Comparison of ENCODE assay signal across 19 cellular contexts in genomic region chr1:150012611-150013010, GRCh38. TPM values are rescaled to one million over a fixed set of nuclear protein-coding genes. Genes with fewer than 3 reads are reported as not detected.
A peak's percentile ranks its signal among the peaks of the same experiment; 100 is the strongest.
DNase-seq lines count a peak whose midpoint lies in the region; ATAC-seq, FAIRE-seq and TF ChIP-seq lines count a peak whose summit lies in the region.
"Had no signal": no experiment of that assay in that cellular context is flagged by ENCODE, and none has a peak within 500 bp of the region (broad histone marks: within the 10 kb centered on the region; RNA-seq: fewer than 3 reads in every experiment).

No MANE protein-coding gene starts in this region.

- TF ChIP-seq CTCF in HepG2 (CRISPR knock-in tag; IDR thresholded peaks at IDR 0.05) = no peak

- no peak overlapping the region for H3K4me2 ChIP-seq in HepG2 (ENCODE audit: low read depth, low read length)

- H3K79me2 ChIP-seq in HepG2 (ENCODE audit: insufficient read depth, low read length) = peaks cover 23% of the 10 kb centered on the region

- H4K20me1 ChIP-seq in HepG2 (ENCODE audit: insufficient read depth, low read length) = peaks cover 5% of the 10 kb centered on the region; the same call in 1 of the 2 replicates

- H3K9me3 ChIP-seq in HepG2 (ENCODE audit: low read length) = no peaks in the 10 kb centered on the region
- H3K9me3 ChIP-seq: pancreas, upper lobe of left lung had no signal

- FAIRE-seq in HepG2 (lab: Jason Lieb, UNC) = no peak
- FAIRE-seq: pancreas had no signal

- no peaks in the 10 kb centered on the region for H3K9me3 Mint-ChIP-seq in activated T-helper 17 cell treated with anti-CD3 and anti-CD28 coated beads, Interleukin-2, amount 50 U/mL, for 72 hours
- H3K9me3 Mint-ChIP-seq: activated naive CD4-positive, alpha-beta T cell treated with anti-CD3 and anti-CD28 coated beads, Interleukin-2, amount 50 U/mL, for 24 hours; CD4-positive, CD25-positive, alpha-beta regulatory T cell; H9 had no signal

- peaks cover 40% of the 10 kb centered on the region for H3K4me1 ChIP-seq in HepG2 (ENCODE audit: insufficient read depth, low read length)

- no TSS peak for BruUV-seq in HepG2 (replicated peaks; lab: Mats Ljungman, UMichigan)

- no peak overlapping the region for H3K4me3 Mint-ChIP-seq in activated T-helper 17 cell treated with anti-CD3 and anti-CD28 coated beads, Interleukin-2, amount 50 U/mL, for 72 hours
- H3K4me3 Mint-ChIP-seq: activated naive CD4-positive, alpha-beta T cell treated with anti-CD3 and anti-CD28 coated beads, Interleukin-2, amount 50 U/mL, for 24 hours; H9 had no signal

- in situ Hi-C loops in HepG2 (cut with HindIII; ENCODE audit: extremely low pct_ligation_motif_present, low pct_unique_long_range_greater_than_20kb) = no loop called here

- H2AFZ ChIP-seq in HepG2 (ENCODE audit: low read length) = no peak overlapping the region

- no peak overlapping the region for H3K9ac ChIP-seq in HepG2 (ENCODE audit: insufficient read depth, low read depth, low read length)

- no peak overlapping the region for H3K27ac Mint-ChIP-seq in activated T-helper 17 cell treated with anti-CD3 and anti-CD28 coated beads, Interleukin-2, amount 50 U/mL, for 72 hours
- H3K27ac Mint-ChIP-seq: H9 had no signal

- no peak for TF ChIP-seq RAD21 in HepG2 (CRISPR knock-in tag; IDR thresholded peaks at IDR 0.05)

- intact Hi-C loops in HepG2 (cut with micrococcal nuclease; ENCODE audit: unreplicated experiment) = no loop called here

- no peaks in the 10 kb centered on the region; a peak in 1 of 5 replicates for H3K27me3 ChIP-seq in HepG2 (ENCODE audit: control insufficient read depth in 1 of 2, insufficient read depth in 2 of 2, low read length in 2 of 2)
- H3K27me3 ChIP-seq: pancreas, upper lobe of left lung had no signal

- no peaks in the 10 kb centered on the region for H3K27me3 Mint-ChIP-seq in activated T-helper 17 cell treated with anti-CD3 and anti-CD28 coated beads, Interleukin-2, amount 50 U/mL, for 72 hours
- H3K27me3 Mint-ChIP-seq: activated naive CD4-positive, alpha-beta T cell treated with anti-CD3 and anti-CD28 coated beads, Interleukin-2, amount 50 U/mL, for 24 hours; CD4-positive, CD25-positive, alpha-beta regulatory T cell had no signal

- peak in 12 of 14 donors; percentile 15 to 92 (median 78) for DNase-seq in C1 segment of cervical spinal cord (lab: John Stamatoyannopoulos, UW)
- peak in 58 of 61 donors; percentile 29 to 94 (median 78) for DNase-seq in caudate nucleus (lab: John Stamatoyannopoulos, UW)
- no peak for DNase-seq in HepG2 (ENCODE audit: low spot score)
- peak; percentile 62 for DNase-seq in renal cortical epithelial cell (ENCODE audit: low read depth)
- DNase-seq in NOMO-1 (lab: John Stamatoyannopoulos, UW; ENCODE audit: unreplicated experiment in 2 of 2) = no peak
- DNase-seq in kidney glomerular epithelial cell (lab: John Stamatoyannopoulos, UW) = no peak
- no peak for DNase-seq in NCI-H1436 treated with DMSO at 0.1 percent for 48 hours (lab: John Stamatoyannopoulos, UW)
- DNase-seq: activated CD4-positive, alpha-beta T cell treated with anti-CD3 and anti-CD28 coated beads, Interleukin-2, amount 50 U/mL, for 4 hours; activated T-cell treated with anti-CD3 and anti-CD28 coated beads, Interleukin-2, amount 50 U/mL, for 1 hour; CD4-positive, CD25-positive, alpha-beta regulatory T cell; effector CD4-positive, alpha-beta T cell; H9; left colon; NCI-H1417 treated with DMSO at 0.1 percent for 48 hours; NCI-H345; pancreas; upper lobe of left lung had no signal

- CTCF ChIA-PET in HepG2 (lab: Yijun Ruan, JAX; ENCODE audit: low intra/inter-chr PET ratio, low total read pairs) = no interaction called here

- H3K4me3 ChIP-seq in HepG2 (replicated peaks in 1 of 3; ENCODE audit: insufficient read depth in 1 of 3, low read depth in 2 of 3, low read length in 3 of 3) = no peak overlapping the region
- H3K4me3 ChIP-seq: pancreas, upper lobe of left lung had no signal

- no peak for ATAC-seq in HepG2
- ATAC-seq in activated T-helper 17 cell treated with anti-CD3 and anti-CD28 coated beads, Interleukin-2, amount 50 U/mL, for 72 hours (replicated peaks) = no peak
- ATAC-seq: left colon, pancreas had no signal

- H3K4me1 Mint-ChIP-seq in activated T-helper 17 cell treated with anti-CD3 and anti-CD28 coated beads, Interleukin-2, amount 50 U/mL, for 72 hours = peaks cover 16% of the 10 kb centered on the region

- no peaks in the 10 kb centered on the region for H3K36me3 ChIP-seq in HepG2 (replicated peaks in 1 of 2; ENCODE audit: control insufficient read depth in 1 of 2, insufficient read depth in 2 of 2, low read length in 2 of 2)
- H3K36me3 ChIP-seq: pancreas, upper lobe of left lung had no signal

- 50% methylated on average over 1 of the region's 1 CpG for WGBS in HepG2 (ENCODE audit: low lambda C conversion rate)

- TF ChIP-seq EP300 in HepG2 (IDR thresholded peaks at IDR 0.05; ENCODE audit: low read depth in 2 of 2, low read length in 2 of 2) (no peak), HepG2 (CRISPR knock-in tag; IDR thresholded peaks at IDR 0.05; ENCODE audit: borderline replicate concordance) (no peak)

- peaks cover 27% of the 10 kb centered on the region for H3K36me3 Mint-ChIP-seq in activated T-helper 17 cell treated with anti-CD3 and anti-CD28 coated beads, Interleukin-2, amount 50 U/mL, for 72 hours (ENCODE audit: low read depth)
- H3K36me3 Mint-ChIP-seq: CD4-positive, CD25-positive, alpha-beta regulatory T cell had no signal

- TF ChIP-seq POLR2A in HepG2 (IDR thresholded peaks at IDR 0.05; ENCODE audit: insufficient read depth in 1 of 2, low read depth in 2 of 2, low read length in 2 of 2) = no peak

- H3K27ac ChIP-seq in caudate nucleus (ENCODE audit: low read depth, low read length) (peak overlapping the region; percentile 99), HepG2 (ENCODE audit: extremely low read length, insufficient read depth, low read length) (no peak overlapping the region)
- H3K27ac ChIP-seq: pancreas had no signal

- POLR2A ChIA-PET in HepG2 (lab: Yijun Ruan, JAX) = interaction anchor here (2.1 kb wide), 1 partner anchor 9 kb away, joined by 7 read pairs; no protein-coding TSS in a partner anchor

TF ChIP-seq in HepG2, 621 proteins besides CTCF, POLR2A, EP300 and RAD21 (continues in another document):
- no peak for TF ChIP-seq ZNF7 (CRISPR knock-in tag; IDR thresholded peaks at IDR 0.05)

RNA-seq across cellular contexts. Expression of gene OTUD7B, which starts 2.1 kb away (rescaled TPM):
- total RNA-seq in HepG2 (2016; rRNA removed; fragmentation: Illumina TruSeq; extraction: Trizol) (11.2 and 13.2 TPM in 2 replicates), renal cortical epithelial cell (11.3 and 29.5 TPM in 2 replicates)
- total RNA-seq in HepG2 (2016; cell fraction: cytosol; rRNA removed; fragmentation: Illumina TruSeq; extraction: Trizol; ENCODE audit: low read depth) = 0.71 and 1.0 TPM in 2 replicates
- 11.4 and 11.7 TPM in 2 replicates for total RNA-seq in HepG2 (2016; cell fraction: insoluble cytoplasmic fraction; rRNA removed; fragmentation: Illumina TruSeq; extraction: Trizol)
- total RNA-seq in HepG2 (2016; cell fraction: membrane; rRNA removed; fragmentation: Illumina TruSeq; extraction: Trizol) = 3.2 and 4.0 TPM in 2 replicates
- total RNA-seq in HepG2 (2016; cell fraction: nucleus; rRNA removed; fragmentation: Illumina TruSeq; extraction: Trizol) = 6.9 and 9.0 TPM in 2 replicates
- 5.1 and 6.9 TPM in 2 replicates for polyA plus RNA-seq in HepG2 (2011; rRNA removed)
- 3.7 and 5.3 TPM in 2 replicates for polyA plus RNA-seq in HepG2 (2011; cell fraction: cytosol; rRNA removed)
- 5.4 and 7.1 TPM in 2 replicates for polyA plus RNA-seq in HepG2 (2011; cell fraction: nucleus; rRNA removed)
- 6.4 and 7.6 TPM in 2 replicates for polyA plus RNA-seq in HepG2 (2012)
- polyA plus RNA-seq in HepG2 (2016; cell fraction: cytosol; fragmentation: Illumina TruSeq; extraction: Trizol; ENCODE audit: low read depth) = 0.26 and 0.34 TPM in 2 replicates
- polyA plus RNA-seq in HepG2 (2016; cell fraction: insoluble cytoplasmic fraction; fragmentation: Illumina TruSeq; extraction: Trizol; ENCODE audit: low read depth) = 5.6 and 6.2 TPM in 2 replicates
- 0.89 and 0.92 TPM in 2 replicates for polyA plus RNA-seq in HepG2 (2016; cell fraction: membrane; fragmentation: Illumina TruSeq; extraction: Trizol; ENCODE audit: low read depth)
- 7.0 TPM in 2 replicates for polyA plus RNA-seq in HepG2 (2016; cell fraction: nucleus; fragmentation: Illumina TruSeq; extraction: Trizol; ENCODE audit: insufficient read depth, low read depth)
- polyA minus RNA-seq in HepG2 (2011; rRNA and poly(A)+ RNA removed; ENCODE audit: low replicate concordance) = 15.0 and 39.2 TPM in 2 replicates
- 5.4 and 8.4 TPM in 2 replicates for polyA minus RNA-seq in HepG2 (2011; cell fraction: cytosol; rRNA and poly(A)+ RNA removed)
- 9.9 and 17.0 TPM in 2 replicates for polyA minus RNA-seq in HepG2 (2011; cell fraction: nucleus; rRNA and poly(A)+ RNA removed)
- 10 to 100 TPM; 21.4 to 48.7 TPM for total RNA-seq in activated T-helper 17 cell treated with anti-CD3 and anti-CD28 coated beads, Interleukin-2, amount 50 U/mL, for 72 hours

RNA-seq across cellular contexts. Expression of gene VPS45, which starts 55.0 kb away (rescaled TPM):
- total RNA-seq in HepG2 (2016; rRNA removed; fragmentation: Illumina TruSeq; extraction: Trizol) = 25.2 and 26.5 TPM in 2 replicates
- 8.0 TPM in 2 replicates for total RNA-seq in HepG2 (2016; cell fraction: cytosol; rRNA removed; fragmentation: Illumina TruSeq; extraction: Trizol; ENCODE audit: low read depth)
- 25.8 and 26.0 TPM in 2 replicates for total RNA-seq in HepG2 (2016; cell fraction: insoluble cytoplasmic fraction; rRNA removed; fragmentation: Illumina TruSeq; extraction: Trizol)
- total RNA-seq in HepG2 (2016; cell fraction: membrane; rRNA removed; fragmentation: Illumina TruSeq; extraction: Trizol) = 10.8 and 11.3 TPM in 2 replicates
- 38.6 and 41.0 TPM in 2 replicates for total RNA-seq in HepG2 (2016; cell fraction: nucleus; rRNA removed; fragmentation: Illumina TruSeq; extraction: Trizol)
- 13.7 and 15.2 TPM in 2 replicates for polyA plus RNA-seq in HepG2 (2011; rRNA removed)
- polyA plus RNA-seq in HepG2 (2011; cell fraction: cytosol; rRNA removed) = 6.1 and 7.0 TPM in 2 replicates
- 20.0 and 25.9 TPM in 2 replicates for polyA plus RNA-seq in HepG2 (2011; cell fraction: nucleus; rRNA removed)
- polyA plus RNA-seq in HepG2 (2012) = 11.5 and 12.2 TPM in 2 replicates
- 3.5 and 3.6 TPM in 2 replicates for polyA plus RNA-seq in HepG2 (2016; cell fraction: cytosol; fragmentation: Illumina TruSeq; extraction: Trizol; ENCODE audit: low read depth)
- polyA plus RNA-seq in HepG2 (2016; cell fraction: insoluble cytoplasmic fraction; fragmentation: Illumina TruSeq; extraction: Trizol; ENCODE audit: low read depth) = 23.3 and 24.2 TPM in 2 replicates
- polyA plus RNA-seq in HepG2 (2016; cell fraction: membrane; fragmentation: Illumina TruSeq; extraction: Trizol; ENCODE audit: low read depth) = 6.7 and 6.9 TPM in 2 replicates
- 31.9 and 37.1 TPM in 2 replicates for polyA plus RNA-seq in HepG2 (2016; cell fraction: nucleus; fragmentation: Illumina TruSeq; extraction: Trizol; ENCODE audit: insufficient read depth, low read depth)
- polyA minus RNA-seq in HepG2 (2011; rRNA and poly(A)+ RNA removed; ENCODE audit: low replicate concordance) = 5.9 and 24.6 TPM in 2 replicates
- polyA minus RNA-seq in HepG2 (2011; cell fraction: cytosol; rRNA and poly(A)+ RNA removed) = 5.8 and 6.3 TPM in 2 replicates
- polyA minus RNA-seq in HepG2 (2011; cell fraction: nucleus; rRNA and poly(A)+ RNA removed) = 51.5 and 69.6 TPM in 2 replicates
- 35.4 and 46.3 TPM in 2 replicates for total RNA-seq in renal cortical epithelial cell
- 10 to 100 TPM; 24.7 to 26.9 TPM for total RNA-seq in activated T-helper 17 cell treated with anti-CD3 and anti-CD28 coated beads, Interleukin-2, amount 50 U/mL, for 72 hours

Comparison
In these comparisons a context has a peak if more than half of its experiments do, and no peak if none do; other contexts are left out.
1. DNase-seq: peak in C1 segment of cervical spinal cord (12 of 14), caudate nucleus (58 of 61) and renal cortical epithelial cell (single experiment); none in HepG2 (single experiment), NOMO-1 (0 of 2), kidney glomerular epithelial cell (single experiment) and NCI-H1436 treated with DMSO at 0.1 percent for 48 hours (single experiment).